ENCODE assay signal across 25 cellular contexts in genomic region chr15:83611312-83611711, GRCh38. TPM values are rescaled to one million over a fixed set of nuclear protein-coding genes. Genes with fewer than 3 reads are reported as not detected.
"Had no signal": no experiment of that assay in that cellular context is flagged by ENCODE, and none has a peak within 500 bp of the region (broad histone marks: within the 10 kb centered on the region; RNA-seq: fewer than 3 reads in every experiment).

No MANE protein-coding gene starts in this region.

- H3K27me3 ChIP-seq: heart right ventricle, hepatocyte, sigmoid colon, spleen, suprapubic skin, tibial artery, upper lobe of right lung had no signal

- H3K27ac ChIP-seq: heart right ventricle, hepatocyte, left ventricle myocardium inferior, parathyroid adenoma, sigmoid colon, spleen, suprapubic skin, thoracic aorta, tibial artery, upper lobe of right lung had no signal

- H3K4me1 Mint-ChIP-seq: naive B cell; natural killer cell; stimulated activated memory B cell treated with anti-CD40 and anti-IgM and Interleukin-4, amounts not matched to agents 10 μg/mL and 1 μg/mL and 100 μg/mL, for 72 hours had no signal

- H3K4me1 ChIP-seq: left ventricle myocardium inferior, parathyroid adenoma, sigmoid colon, spleen, suprapubic skin had no signal

- ATAC-seq: natural killer cell; right cardiac atrium; stimulated activated memory B cell treated with anti-CD40 and anti-IgM and Interleukin-4, amounts not matched to agents 10 μg/mL and 1 μg/mL and 100 μg/mL, for 72 hours had no signal

- H3K36me3 Mint-ChIP-seq: mesothelial cell of epicardium; naive B cell; natural killer cell; stimulated activated memory B cell treated with anti-CD40 and anti-IgM and Interleukin-4, amounts not matched to agents 10 μg/mL and 1 μg/mL and 100 μg/mL, for 72 hours had no signal

- H3K4me3 ChIP-seq: heart right ventricle, hepatocyte, left ventricle myocardium inferior, lung, sigmoid colon, spleen, suprapubic skin, thoracic aorta, tibial artery, upper lobe of right lung had no signal

- H3K4me3 Mint-ChIP-seq: mesothelial cell of epicardium; naive B cell; natural killer cell; stimulated activated memory B cell treated with anti-CD40 and anti-IgM and Interleukin-4, amounts not matched to agents 10 μg/mL and 1 μg/mL and 100 μg/mL, for 72 hours had no signal

- H3K9me3 ChIP-seq: heart right ventricle, left ventricle myocardium inferior, sigmoid colon, spleen, suprapubic skin, thoracic aorta, tibial artery, upper lobe of right lung had no signal

- H3K9me3 Mint-ChIP-seq: mesothelial cell of epicardium; natural killer cell; stimulated activated memory B cell treated with anti-CD40 and anti-IgM and Interleukin-4, amounts not matched to agents 10 μg/mL and 1 μg/mL and 100 μg/mL, for 72 hours had no signal

- H3K36me3 ChIP-seq: heart right ventricle, left ventricle myocardium inferior, sigmoid colon, spleen, suprapubic skin, thoracic aorta, tibial artery, upper lobe of right lung had no signal

- H3K27ac Mint-ChIP-seq: mesothelial cell of epicardium; naive B cell; natural killer cell; stimulated activated memory B cell treated with anti-CD40 and anti-IgM and Interleukin-4, amounts not matched to agents 10 μg/mL and 1 μg/mL and 100 μg/mL, for 72 hours had no signal

- DNase-seq: heart right ventricle; islet precursor cell; left ventricle myocardium inferior; mesendoderm; naive B cell; natural killer cell; right cardiac atrium; sigmoid colon; small intestine; spleen; stimulated activated CD4-positive, alpha-beta T cell treated with anti-CD3 and anti-CD28 coated beads, Interleukin-4, amount 100 ng/mL, for 24 hours; stimulated activated CD8-positive, alpha-beta memory T cell treated with anti-CD3 and anti-CD28 coated beads, Interleukin-4, amount 100 ng/mL, for 48 hours; stimulated activated naive CD4-positive, alpha-beta T cell treated with Interleukin-2 at 50 U/mL for 16 hours; tibial artery; trophoblast cell; upper lobe of right lung had no signal

RNA-seq across cellular contexts. Expression of gene ADAMTSL3, which starts 42.6 kb away (rescaled TPM):
- total RNA-seq: mononuclear cell, pulmonary artery endothelial cell had no signal
